In genomic region chr3:193407688-193408087, GRCh38 we compare ENCODE assay signal across 1 cellular context.
A peak's percentile ranks its signal among the peaks of the same experiment; 100 is the strongest.
TF ChIP-seq lines count a peak whose summit lies in the region.

No MANE protein-coding gene starts in this region.

TF ChIP-seq in H1, 55 proteins besides CTCF, POLR2A, EP300 and RAD21:
- TF ChIP-seq CBX8 (IDR thresholded peaks at IDR 0.05; ENCODE audit: borderline replicate concordance, low read depth, low read length) (no peak), TBP (IDR thresholded peaks at IDR 0.05; ENCODE audit: low read depth, low read length) (no peak), SP4 (IDR thresholded peaks at IDR 0.05; ENCODE audit: low read length) (no peak), CREB1 (IDR thresholded peaks at IDR 0.05) (no peak), TEAD4 (IDR thresholded peaks at IDR 0.05; ENCODE audit: low read depth, low read length) (peak; percentile 37; the same call in 1 of the 2 replicates), HDAC2 (IDR thresholded peaks at IDR 0.05; ENCODE audit: borderline replicate concordance in 1 of 2, low read depth in 2 of 2, low read length in 2 of 2) (no peak), EZH2 (IDR thresholded peaks at IDR 0.05; ENCODE audit: low read depth, low read length, severe bottlenecking) (no peak), TCF12 (IDR thresholded peaks at IDR 0.05; ENCODE audit: low read depth, low read length) (no peak), YY1 (IDR thresholded peaks at IDR 0.05; ENCODE audit: low read depth, low read length) (no peak)
